In the genomic region with DNA sequence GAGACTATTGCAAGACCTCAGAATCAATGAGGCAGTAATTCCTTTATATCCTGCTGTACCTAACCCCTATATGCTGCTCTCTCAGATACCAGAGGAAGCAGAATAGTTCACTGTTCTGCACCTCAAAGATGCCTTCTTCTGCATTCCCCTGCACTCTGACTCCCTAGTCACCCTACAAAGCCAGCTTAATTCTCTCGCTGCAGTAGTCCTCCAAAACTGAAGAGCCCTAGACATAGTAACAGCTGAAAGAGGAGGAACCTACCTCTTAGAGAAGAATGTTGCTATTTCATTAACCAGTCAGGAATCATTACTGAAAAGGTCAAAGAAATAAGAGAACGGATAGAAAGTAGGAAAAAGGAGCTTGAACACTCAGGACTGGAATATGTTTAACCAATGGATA, we compare ENCODE assay signal across 27 cellular contexts.
"Had no signal": no experiment of that assay in that cellular context is flagged by ENCODE, and none has a peak within 500 bp of the region (broad histone marks: within the 10 kb centered on the region; RNA-seq: fewer than 3 reads in every experiment).

No MANE protein-coding gene starts in this region.

- H3K4me1 Mint-ChIP-seq: naive thymus-derived CD4-positive, alpha-beta T cell; natural killer cell; nephron; neural progenitor cell; stimulated activated effector memory CD8-positive, alpha-beta T cell treated with anti-CD3 and anti-CD28 coated beads, Interleukin-12 subunit alpha, Interleukin-12 subunit beta, amount 100 ng/mL, for 72 hours; stimulated activated naive B cell treated with anti-CD40 and anti-IgM and Interleukin-4, amounts not matched to agents 10 μg/mL and 1 μg/mL and 100 μg/mL, for 72 hours had no signal

- H3K9me3 ChIP-seq: ovary, psoas muscle, right lobe of liver, sigmoid colon, stomach, thoracic aorta, thyroid gland, tibial nerve, upper lobe of left lung, uterus had no signal

- H3K4me1 ChIP-seq: parathyroid adenoma, psoas muscle, right lobe of liver, sigmoid colon, stomach, tibial nerve, uterus had no signal

- H3K27ac ChIP-seq: neural progenitor cell, ovary, parathyroid adenoma, psoas muscle, right lobe of liver, sigmoid colon, stomach, thoracic aorta, thyroid gland, tibial nerve, uterus had no signal

- H3K27ac Mint-ChIP-seq: naive thymus-derived CD4-positive, alpha-beta T cell; natural killer cell; nephron; neural progenitor cell; progenitor cell of endocrine pancreas; stimulated activated effector memory CD8-positive, alpha-beta T cell treated with anti-CD3 and anti-CD28 coated beads, Interleukin-12 subunit alpha, Interleukin-12 subunit beta, amount 100 ng/mL, for 72 hours; stimulated activated naive B cell treated with anti-CD40 and anti-IgM and Interleukin-4, amounts not matched to agents 10 μg/mL and 1 μg/mL and 100 μg/mL, for 72 hours; stimulated activated naive CD8-positive, alpha-beta T cell treated with anti-CD3 and anti-CD28 coated beads, Interleukin-15, Interleukin-2, amounts not matched to agents 100 ng/mL and 50 ng/mL, for 24 hours had no signal

- DNase-seq: naive thymus-derived CD4-positive, alpha-beta T cell; natural killer cell; occipital lobe; ovary; posterior cingulate gyrus; psoas muscle; right cardiac atrium; right lobe of liver; sigmoid colon; stimulated activated CD4-positive, alpha-beta T cell treated with anti-CD3 and anti-CD28 coated beads, Interleukin-15, amount 100 ng/mL, for 24 hours; stimulated activated CD4-positive, alpha-beta T cell treated with anti-CD3 and anti-CD28 coated beads, Interleukin-2, amount 100 ng/mL, for 24 hours; stimulated activated CD4-positive, alpha-beta T cell treated with anti-CD3 and anti-CD28 coated beads, Interleukin-2, amount 100 ng/mL, for 48 hours; stimulated activated CD4-positive, alpha-beta T cell treated with anti-CD3 and anti-CD28 coated beads, Interleukin-4, amount 100 ng/mL, for 24 hours; stimulated activated naive B cell treated with anti-CD40 and anti-IgM and Interleukin-4, amounts not matched to agents 10 μg/mL and 1 μg/mL and 100 μg/mL, for 72 hours; stimulated activated naive CD4-positive, alpha-beta T cell treated with Interleukin-2 at 50 U/mL for 16 hours; stomach; thyroid gland; upper lobe of left lung; uterus had no signal

- H3K4me3 ChIP-seq: neural progenitor cell, ovary, psoas muscle, right lobe of liver, sigmoid colon, stomach, thoracic aorta, thyroid gland, tibial nerve, upper lobe of left lung, uterus had no signal

- H3K36me3 Mint-ChIP-seq: naive thymus-derived CD4-positive, alpha-beta T cell; natural killer cell; neural progenitor cell; stimulated activated effector memory CD8-positive, alpha-beta T cell treated with anti-CD3 and anti-CD28 coated beads, Interleukin-12 subunit alpha, Interleukin-12 subunit beta, amount 100 ng/mL, for 72 hours had no signal

- ATAC-seq: naive thymus-derived CD4-positive, alpha-beta T cell; natural killer cell; psoas muscle; right cardiac atrium; right lobe of liver; stimulated activated effector memory CD8-positive, alpha-beta T cell treated with anti-CD3 and anti-CD28 coated beads, Interleukin-12 subunit alpha, Interleukin-12 subunit beta, amount 100 ng/mL, for 72 hours; stimulated activated naive B cell treated with anti-CD40 and anti-IgM and Interleukin-4, amounts not matched to agents 10 μg/mL and 1 μg/mL and 100 μg/mL, for 72 hours had no signal

- H3K27me3 ChIP-seq: neural progenitor cell, ovary, right lobe of liver, sigmoid colon, stomach, thyroid gland, tibial nerve, upper lobe of left lung, uterus had no signal

- H3K36me3 ChIP-seq: neural progenitor cell, ovary, right lobe of liver, stomach, thoracic aorta, thyroid gland, tibial nerve, upper lobe of left lung, uterus had no signal

- H3K27me3 Mint-ChIP-seq: progenitor cell of endocrine pancreas; stimulated activated naive B cell treated with anti-CD40 and anti-IgM and Interleukin-4, amounts not matched to agents 10 μg/mL and 1 μg/mL and 100 μg/mL, for 72 hours had no signal

- H3K9me3 Mint-ChIP-seq: natural killer cell; nephron; neural progenitor cell; stimulated activated effector memory CD8-positive, alpha-beta T cell treated with anti-CD3 and anti-CD28 coated beads, Interleukin-12 subunit alpha, Interleukin-12 subunit beta, amount 100 ng/mL, for 72 hours; stimulated activated naive B cell treated with anti-CD40 and anti-IgM and Interleukin-4, amounts not matched to agents 10 μg/mL and 1 μg/mL and 100 μg/mL, for 72 hours; stimulated activated naive CD8-positive, alpha-beta T cell treated with anti-CD3 and anti-CD28 coated beads, Interleukin-15, Interleukin-2, amounts not matched to agents 100 ng/mL and 50 ng/mL, for 24 hours had no signal

- H3K4me3 Mint-ChIP-seq: naive thymus-derived CD4-positive, alpha-beta T cell; natural killer cell; nephron; neural progenitor cell; stimulated activated effector memory CD8-positive, alpha-beta T cell treated with anti-CD3 and anti-CD28 coated beads, Interleukin-12 subunit alpha, Interleukin-12 subunit beta, amount 100 ng/mL, for 72 hours; stimulated activated naive B cell treated with anti-CD40 and anti-IgM and Interleukin-4, amounts not matched to agents 10 μg/mL and 1 μg/mL and 100 μg/mL, for 72 hours; stimulated activated naive CD8-positive, alpha-beta T cell treated with anti-CD3 and anti-CD28 coated beads, Interleukin-15, Interleukin-2, amounts not matched to agents 100 ng/mL and 50 ng/mL, for 24 hours had no signal
